In genomic region chr11:108008656-108009496, GRCh38 we compare ENCODE assay signal across 1 cellular context.
TF ChIP-seq lines count a peak whose summit lies in the region.

TSS of gene CUL5 (plus strand) at chr11:108008898. CDS start at chr11:108009349, 451 bp downstream.

TF ChIP-seq in GM12878, 131 proteins besides CTCF, POLR2A, EP300 and RAD21 (continued from another document):
- TF ChIP-seq CUX1 (IDR thresholded peaks at IDR 0.05; ENCODE audit: insufficient replicate concordance, low read depth, low read length) (no peak), GATAD2B (conservative IDR thresholded peaks at IDR 0.05; ENCODE audit: low read depth) (peak; percentile 92), HCFC1 (IDR thresholded peaks at IDR 0.05; ENCODE audit: low read length) (0 out of 2 replicates have a peak, but pooled peaks have one; percentile 13), CBX3 (IDR thresholded peaks at IDR 0.05; ENCODE audit: borderline replicate concordance, low read depth) (no peak), PAX5 (IDR thresholded peaks at IDR 0.05; ENCODE audit: borderline replicate concordance, low read depth, low read length) (no peak), NR2F1 (conservative IDR thresholded peaks at IDR 0.05) (peak; percentile 47), STAT1 (conservative IDR thresholded peaks at IDR 0.05) (0 out of 2 replicates have a peak, but pooled peaks have one; percentile 82), CHD1 (IDR thresholded peaks at IDR 0.05; ENCODE audit: low read depth, low read length) (no peak), NFIC (IDR thresholded peaks at IDR 0.05; ENCODE audit: low read depth, low read length) (0 out of 2 replicates have a peak, but pooled peaks have one; percentile 49), IKZF2 (IDR thresholded peaks at IDR 0.05) (peak; percentile 58 to 68; a peak in 3 of 4 replicates), MTA3 (IDR thresholded peaks at IDR 0.05; ENCODE audit: borderline replicate concordance, low read length) (no peak), PML (IDR thresholded peaks at IDR 0.05; ENCODE audit: low read length) (peak; percentile 78; the same call in 1 of the 2 replicates), FOXK2 (IDR thresholded peaks at IDR 0.05) (no peak), BRCA1 (IDR thresholded peaks at IDR 0.05; ENCODE audit: low read depth, low read length) (peak; percentile 80), POU2F2 (IDR thresholded peaks at IDR 0.05; ENCODE audit: borderline replicate concordance, low read depth, low read length) (peak; percentile 59; the same call in 1 of the 3 replicates), RELB (IDR thresholded peaks at IDR 0.05; ENCODE audit: low read depth) (peak; percentile 70), NFXL1 (IDR thresholded peaks at IDR 0.05; ENCODE audit: borderline replicate concordance) (no peak), SREBF2 (IDR thresholded peaks at IDR 0.05; ENCODE audit: low read length) (no peak), CREB1 (IDR thresholded peaks at IDR 0.05; ENCODE audit: low read depth) (peak; percentile 56; the same call in 1 of the 2 replicates), LARP7 (IDR thresholded peaks at IDR 0.05) (peak; percentile 82), SMAD5 (IDR thresholded peaks at IDR 0.05; ENCODE audit: low read depth) (peak; percentile 66; the same call in 1 of the 2 replicates), TAF1 (IDR thresholded peaks at IDR 0.05; ENCODE audit: borderline replicate concordance, low read depth, low read length) (peak; percentile 67; the same call in 1 of the 2 replicates), ZNF217 (IDR thresholded peaks at IDR 0.05) (no peak; the same call in 1 of the 2 replicates), HDAC6 (IDR thresholded peaks at IDR 0.05; ENCODE audit: unreplicated experiment) (peak; percentile 54), SRF (IDR thresholded peaks at IDR 0.05; ENCODE audit: low read depth in 2 of 2, low read length in 2 of 2) (no peak), CBX5 (IDR thresholded peaks at IDR 0.05; ENCODE audit: low read depth) (0 out of 2 replicates have a peak, but pooled peaks have one; percentile 64), BCL11A (IDR thresholded peaks at IDR 0.05; ENCODE audit: low read depth, low read length) (no peak), POLR2AphosphoS5 (IDR thresholded peaks at IDR 0.05; ENCODE audit: low read length) (peak; percentile 91), ZZZ3 (IDR thresholded peaks at IDR 0.05; ENCODE audit: control insufficient read depth, insufficient read length, low read depth) (no peak), HDAC2 (IDR thresholded peaks at IDR 0.05) (0 out of 2 replicates have a peak, but pooled peaks have one; percentile 73), RAD51 (IDR thresholded peaks at IDR 0.05) (peak; percentile 98), YY1 (IDR thresholded peaks at IDR 0.05; ENCODE audit: low read depth, low read length) (peak; percentile 93), SMARCA5 (IDR thresholded peaks at IDR 0.05) (peak; percentile 97), BACH1 (IDR thresholded peaks at IDR 0.05; ENCODE audit: borderline replicate concordance) (peak; percentile 66), ZNF622 (IDR thresholded peaks at IDR 0.05) (no peak), ZNF24 (IDR thresholded peaks at IDR 0.05) (0 out of 2 replicates have a peak, but pooled peaks have one; percentile 39), MLLT1 (IDR thresholded peaks at IDR 0.05) (no peak), RCOR1 (conservative IDR thresholded peaks at IDR 0.05; ENCODE audit: low read depth, low read length) (peak; percentile 66; the same call in 1 of the 2 replicates), CEBPB (IDR thresholded peaks at IDR 0.05; ENCODE audit: borderline replicate concordance in 1 of 2, low read depth in 2 of 2, low read length in 2 of 2) (no peak), RBBP5 (conservative IDR thresholded peaks at IDR 0.05) (0 out of 2 replicates have a peak, but pooled peaks have one; percentile 82), TARDBP (IDR thresholded peaks at IDR 0.05; ENCODE audit: borderline replicate concordance) (0 out of 2 replicates have a peak, but pooled peaks have one; percentile 71)
- TF ChIP-seq, protein P1, sequence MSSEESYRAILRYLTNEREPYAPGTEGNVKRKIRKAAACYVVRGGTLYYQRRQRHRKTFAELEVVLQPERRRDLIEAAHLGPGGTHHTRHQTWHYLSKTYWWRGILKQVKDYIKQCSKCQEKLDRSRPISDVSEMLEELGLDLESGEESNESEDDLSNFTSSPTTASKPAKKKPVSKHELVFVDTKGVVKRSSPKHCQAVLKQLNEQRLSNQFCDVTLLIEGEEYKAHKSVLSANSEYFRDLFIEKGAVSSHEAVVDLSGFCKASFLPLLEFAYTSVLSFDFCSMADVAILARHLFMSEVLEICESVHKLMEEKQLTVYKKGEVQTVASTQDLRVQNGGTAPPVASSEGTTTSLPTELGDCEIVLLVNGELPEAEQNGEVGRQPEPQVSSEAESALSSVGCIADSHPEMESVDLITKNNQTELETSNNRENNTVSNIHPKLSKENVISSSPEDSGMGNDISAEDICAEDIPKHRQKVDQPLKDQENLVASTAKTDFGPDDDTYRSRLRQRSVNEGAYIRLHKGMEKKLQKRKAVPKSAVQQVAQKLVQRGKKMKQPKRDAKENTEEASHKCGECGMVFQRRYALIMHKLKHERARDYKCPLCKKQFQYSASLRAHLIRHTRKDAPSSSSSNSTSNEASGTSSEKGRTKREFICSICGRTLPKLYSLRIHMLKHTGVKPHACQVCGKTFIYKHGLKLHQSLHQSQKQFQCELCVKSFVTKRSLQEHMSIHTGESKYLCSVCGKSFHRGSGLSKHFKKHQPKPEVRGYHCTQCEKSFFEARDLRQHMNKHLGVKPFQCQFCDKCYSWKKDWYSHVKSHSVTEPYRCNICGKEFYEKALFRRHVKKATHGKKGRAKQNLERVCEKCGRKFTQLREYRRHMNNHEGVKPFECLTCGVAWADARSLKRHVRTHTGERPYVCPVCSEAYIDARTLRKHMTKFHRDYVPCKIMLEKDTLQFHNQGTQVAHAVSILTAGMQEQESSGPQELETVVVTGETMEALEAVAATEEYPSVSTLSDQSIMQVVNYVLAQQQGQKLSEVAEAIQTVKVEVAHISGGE (CRISPR knock-in tag; IDR thresholded peaks at IDR 0.05) = peak; percentile 49; the same call in 1 of the 2 replicates
- TF ChIP-seq, protein P2, sequence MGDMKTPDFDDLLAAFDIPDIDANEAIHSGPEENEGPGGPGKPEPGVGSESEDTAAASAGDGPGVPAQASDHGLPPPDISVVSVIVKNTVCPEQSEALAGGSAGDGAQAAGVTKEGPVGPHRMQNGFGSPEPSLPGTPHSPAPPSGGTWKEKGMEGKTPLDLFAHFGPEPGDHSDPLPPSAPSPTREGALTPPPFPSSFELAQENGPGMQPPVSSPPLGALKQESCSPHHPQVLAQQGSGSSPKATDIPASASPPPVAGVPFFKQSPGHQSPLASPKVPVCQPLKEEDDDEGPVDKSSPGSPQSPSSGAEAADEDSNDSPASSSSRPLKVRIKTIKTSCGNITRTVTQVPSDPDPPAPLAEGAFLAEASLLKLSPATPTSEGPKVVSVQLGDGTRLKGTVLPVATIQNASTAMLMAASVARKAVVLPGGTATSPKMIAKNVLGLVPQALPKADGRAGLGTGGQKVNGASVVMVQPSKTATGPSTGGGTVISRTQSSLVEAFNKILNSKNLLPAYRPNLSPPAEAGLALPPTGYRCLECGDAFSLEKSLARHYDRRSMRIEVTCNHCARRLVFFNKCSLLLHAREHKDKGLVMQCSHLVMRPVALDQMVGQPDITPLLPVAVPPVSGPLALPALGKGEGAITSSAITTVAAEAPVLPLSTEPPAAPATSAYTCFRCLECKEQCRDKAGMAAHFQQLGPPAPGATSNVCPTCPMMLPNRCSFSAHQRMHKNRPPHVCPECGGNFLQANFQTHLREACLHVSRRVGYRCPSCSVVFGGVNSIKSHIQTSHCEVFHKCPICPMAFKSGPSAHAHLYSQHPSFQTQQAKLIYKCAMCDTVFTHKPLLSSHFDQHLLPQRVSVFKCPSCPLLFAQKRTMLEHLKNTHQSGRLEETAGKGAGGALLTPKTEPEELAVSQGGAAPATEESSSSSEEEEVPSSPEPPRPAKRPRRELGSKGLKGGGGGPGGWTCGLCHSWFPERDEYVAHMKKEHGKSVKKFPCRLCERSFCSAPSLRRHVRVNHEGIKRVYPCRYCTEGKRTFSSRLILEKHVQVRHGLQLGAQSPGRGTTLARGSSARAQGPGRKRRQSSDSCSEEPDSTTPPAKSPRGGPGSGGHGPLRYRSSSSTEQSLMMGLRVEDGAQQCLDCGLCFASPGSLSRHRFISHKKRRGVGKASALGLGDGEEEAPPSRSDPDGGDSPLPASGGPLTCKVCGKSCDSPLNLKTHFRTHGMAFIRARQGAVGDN (IDR thresholded peaks at IDR 0.05) = peak; percentile 88
- TF ChIP-seq, protein P3, sequence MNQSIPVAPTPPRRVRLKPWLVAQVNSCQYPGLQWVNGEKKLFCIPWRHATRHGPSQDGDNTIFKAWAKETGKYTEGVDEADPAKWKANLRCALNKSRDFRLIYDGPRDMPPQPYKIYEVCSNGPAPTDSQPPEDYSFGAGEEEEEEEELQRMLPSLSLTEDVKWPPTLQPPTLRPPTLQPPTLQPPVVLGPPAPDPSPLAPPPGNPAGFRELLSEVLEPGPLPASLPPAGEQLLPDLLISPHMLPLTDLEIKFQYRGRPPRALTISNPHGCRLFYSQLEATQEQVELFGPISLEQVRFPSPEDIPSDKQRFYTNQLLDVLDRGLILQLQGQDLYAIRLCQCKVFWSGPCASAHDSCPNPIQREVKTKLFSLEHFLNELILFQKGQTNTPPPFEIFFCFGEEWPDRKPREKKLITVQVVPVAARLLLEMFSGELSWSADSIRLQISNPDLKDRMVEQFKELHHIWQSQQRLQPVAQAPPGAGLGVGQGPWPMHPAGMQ (IDR thresholded peaks at IDR 0.05; ENCODE audit: borderline replicate concordance) = peak; percentile 59
- TF ChIP-seq, protein P4, sequence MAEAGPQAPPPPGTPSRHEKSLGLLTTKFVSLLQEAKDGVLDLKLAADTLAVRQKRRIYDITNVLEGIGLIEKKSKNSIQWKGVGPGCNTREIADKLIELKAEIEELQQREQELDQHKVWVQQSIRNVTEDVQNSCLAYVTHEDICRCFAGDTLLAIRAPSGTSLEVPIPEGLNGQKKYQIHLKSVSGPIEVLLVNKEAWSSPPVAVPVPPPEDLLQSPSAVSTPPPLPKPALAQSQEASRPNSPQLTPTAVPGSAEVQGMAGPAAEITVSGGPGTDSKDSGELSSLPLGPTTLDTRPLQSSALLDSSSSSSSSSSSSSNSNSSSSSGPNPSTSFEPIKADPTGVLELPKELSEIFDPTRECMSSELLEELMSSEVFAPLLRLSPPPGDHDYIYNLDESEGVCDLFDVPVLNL (IDR thresholded peaks at IDR 0.05; ENCODE audit: low read depth, low read length) = no peak
